12 cellular contexts compared by ENCODE assay signal in genomic region chr7:48083114-48083830, GRCh38. TPM values are rescaled to one million over a fixed set of nuclear protein-coding genes. Genes with fewer than 3 reads are reported as not detected.
A peak's percentile ranks its signal among the peaks of the same experiment; 100 is the strongest.
DNase-seq lines count a peak whose midpoint lies in the region; ATAC-seq lines count a peak whose summit lies in the region.
"Had no signal": no experiment of that assay in that cellular context is flagged by ENCODE, and none has a peak within 500 bp of the region (broad histone marks: within the 10 kb centered on the region; RNA-seq: fewer than 3 reads in every experiment).

No MANE protein-coding gene starts in this region.

- H3K4me1 ChIP-seq in CD4-positive, CD25-positive, alpha-beta regulatory T cell (ENCODE audit: control insufficient read depth, insufficient read depth, low read length, poor library complexity, severe bottlenecking): peaks cover 36% of the 10 kb centered on the region
- peaks cover 18% of the 10 kb centered on the region for H3K4me1 ChIP-seq in mesenchymal stem cell (ENCODE audit: control insufficient read depth, insufficient read depth, low read depth, low read length)

- H2BK12ac ChIP-seq in mesenchymal stem cell (ENCODE audit: low read length in 2 of 2): peak overlapping the region in 1 of 2 experiments; percentile 92

- H2AK5ac ChIP-seq in mesenchymal stem cell (ENCODE audit: low read length, severe bottlenecking): no peak overlapping the region

- no peaks in the 10 kb centered on the region for H3K36me3 ChIP-seq in CD4-positive, CD25-positive, alpha-beta regulatory T cell (ENCODE audit: control insufficient read depth, insufficient read depth, low read length)
- no peaks in the 10 kb centered on the region for H3K36me3 ChIP-seq in mesenchymal stem cell (ENCODE audit: control insufficient read depth in 1 of 2, insufficient read depth in 2 of 2, low read depth in 1 of 2, low read length in 2 of 2)

- no peak overlapping the region for H2BK5ac ChIP-seq in mesenchymal stem cell (ENCODE audit: low read depth, low read length, poor library complexity, severe bottlenecking)

- no peak overlapping the region for H2BK15ac ChIP-seq in mesenchymal stem cell (ENCODE audit: low read depth, poor library complexity, severe bottlenecking)

- WGBS in mesenchymal stem cell: 49% methylated on average over 5 of the region's 6 CpGs

- H3K4me2 ChIP-seq in mesenchymal stem cell (ENCODE audit: low read length, poor library complexity, severe bottlenecking): no peak overlapping the region

- H3K36me3 Mint-ChIP-seq in CD4-positive, CD25-positive, alpha-beta regulatory T cell: no peaks in the 10 kb centered on the region

- H3K9me3 Mint-ChIP-seq in CD4-positive, CD25-positive, alpha-beta regulatory T cell: peaks cover 0 to 1% (median 0%) of the 10 kb centered on the region in 7 donors

- H3K27me3 ChIP-seq in CD4-positive, CD25-positive, alpha-beta regulatory T cell (ENCODE audit: control insufficient read depth, insufficient read depth, low read length): no peaks in the 10 kb centered on the region
- peaks cover 0 to 4% of the 10 kb centered on the region in 2 experiments for H3K27me3 ChIP-seq in mesenchymal stem cell (ENCODE audit: control insufficient read depth in 1 of 2, insufficient read depth in 1 of 2, low read length in 2 of 2)
- H3K27me3 ChIP-seq: dorsolateral prefrontal cortex had no signal

- ATAC-seq in CD4-positive, CD25-positive, alpha-beta regulatory T cell (ENCODE audit: low read depth in 2 of 2): peak; percentile 21 to 45
- no peak for ATAC-seq in Right ventricle myocardium superior (ENCODE audit: poor library complexity)
- ATAC-seq: psoas muscle had no signal

- H3K18ac ChIP-seq in mesenchymal stem cell (ENCODE audit: low read depth in 1 of 2, low read length in 2 of 2): peak overlapping the region; percentile 10 to 85

- H3K79me1 ChIP-seq in mesenchymal stem cell (replicated peaks; ENCODE audit: low read length, poor library complexity, severe bottlenecking): no peaks in the 10 kb centered on the region

- no peaks in the 10 kb centered on the region for H3K9me3 ChIP-seq in CD4-positive, CD25-positive, alpha-beta regulatory T cell (ENCODE audit: control insufficient read depth in 2 of 2, low read length in 2 of 2)
- H3K9me3 ChIP-seq in mesenchymal stem cell (ENCODE audit: control insufficient read depth, low read length): no peaks in the 10 kb centered on the region
- H3K9me3 ChIP-seq: psoas muscle had no signal

- H4K8ac ChIP-seq in mesenchymal stem cell (ENCODE audit: low read length): no peak overlapping the region

- H3K4me3 Mint-ChIP-seq in CD4-positive, CD25-positive, alpha-beta regulatory T cell: peak overlapping the region in 2 of 4 donors; percentile 26 to 75

- no peak overlapping the region for H4K91ac ChIP-seq in mesenchymal stem cell (ENCODE audit: low read length)

- peaks cover 4% of the 10 kb centered on the region for H3K27me3 Mint-ChIP-seq in CD4-positive, CD25-positive, alpha-beta regulatory T cell

- peak in 2 of 3 donors; percentile 27 to 85 for DNase-seq in CD4-positive, CD25-positive, alpha-beta regulatory T cell
- peak; percentile 23 for DNase-seq in Jurkat, Clone E6-1 (ENCODE audit: low read depth, low spot score)
- peak; percentile 72 for DNase-seq in astrocyte of the hippocampus (ENCODE audit: low read depth, low spot score)
- DNase-seq in mesenchymal stem cell: peak; percentile 86
- no peak for DNase-seq in SHP77 (lab: John Stamatoyannopoulos, UW)
- no peak for DNase-seq in NCI-H2227 (lab: John Stamatoyannopoulos, UW; ENCODE audit: unreplicated experiment)
- no peak for DNase-seq in activated gamma-delta T cell (lab: John Stamatoyannopoulos, UW)
- DNase-seq in Right ventricle myocardium superior: no peak
- DNase-seq: activated CD8-positive, alpha-beta memory T cell treated with anti-CD3 and anti-CD28 coated beads, Interleukin-2, amount 50 U/mL, for 48 hours; dorsolateral prefrontal cortex; psoas muscle had no signal

- no peak overlapping the region for H3K23ac ChIP-seq in mesenchymal stem cell (ENCODE audit: low read length in 2 of 2)

- peak overlapping the region; percentile 56 for H2BK120ac ChIP-seq in mesenchymal stem cell (ENCODE audit: low read depth, low read length)

- H3K4me3 ChIP-seq in CD4-positive, CD25-positive, alpha-beta regulatory T cell (ENCODE audit: low read depth, low read length): no peak overlapping the region
- H3K4me3 ChIP-seq in Jurkat, Clone E6-1 (ENCODE audit: low read length): no peak overlapping the region
- H3K4me3 ChIP-seq in mesenchymal stem cell (ENCODE audit: insufficient read depth in 1 of 2, low read depth in 1 of 2, low read length in 2 of 2): no peak overlapping the region
- H3K4me3 ChIP-seq: dorsolateral prefrontal cortex, psoas muscle, SK-N-MC had no signal

- no peak overlapping the region for H2AFZ ChIP-seq in mesenchymal stem cell (ENCODE audit: low read depth, low read length)

- H3K9ac ChIP-seq in mesenchymal stem cell (ENCODE audit: low read length): no peak overlapping the region

- H3K4ac ChIP-seq in mesenchymal stem cell (ENCODE audit: low read depth in 1 of 2, low read length in 2 of 2): peak overlapping the region in 1 of 2 experiments; percentile 63

- H3K4me1 Mint-ChIP-seq in CD4-positive, CD25-positive, alpha-beta regulatory T cell: peaks cover 21 to 53% (median 39%) of the 10 kb centered on the region in 4 donors

- H3K14ac ChIP-seq in mesenchymal stem cell (ENCODE audit: low read length in 2 of 2): no peak overlapping the region

- no peak overlapping the region for H3K27ac ChIP-seq in CD4-positive, CD25-positive, alpha-beta regulatory T cell (ENCODE audit: insufficient read depth, low read length, poor library complexity, severe bottlenecking)
- peak overlapping the region; percentile 1 for H3K27ac ChIP-seq in mesenchymal stem cell (ENCODE audit: low read length, poor library complexity, severe bottlenecking)
- H3K27ac ChIP-seq: dorsolateral prefrontal cortex, psoas muscle, SK-N-MC had no signal

- intact Hi-C loops in Right ventricle myocardium superior (cut with DNase I): no loop called here

- H3K27ac Mint-ChIP-seq in CD4-positive, CD25-positive, alpha-beta regulatory T cell: peak overlapping the region in 2 of 3 donors; percentile 15 to 60

RNA-seq across cellular contexts. Expression of gene UPP1, which starts 5.8 kb away (rescaled TPM):
- 66.6 TPM for total RNA-seq in CD4-positive, CD25-positive, alpha-beta regulatory T cell
- polyA plus RNA-seq in CD4-positive, CD25-positive, alpha-beta regulatory T cell: 100 to 1,000 TPM in 3 of 4 donors, 10 to 100 TPM in 1; 98.1 to 123 (median 110) TPM
- polyA plus RNA-seq in Jurkat, Clone E6-1 (2012; ENCODE audit: insufficient read depth, insufficient read length): 6.8 TPM
- 38.2 TPM for polyA plus RNA-seq in mesenchymal stem cell (2013, experiment 1 of 2)
- 37.1 TPM for polyA plus RNA-seq in mesenchymal stem cell (2013, experiment 2 of 2)
- total RNA-seq in Right ventricle myocardium superior: 20.3 TPM

RNA-seq across cellular contexts. Expression of gene C7orf57, which starts 47.9 kb away (rescaled TPM):
- total RNA-seq in CD4-positive, CD25-positive, alpha-beta regulatory T cell: not detected
- not detected for polyA plus RNA-seq in CD4-positive, CD25-positive, alpha-beta regulatory T cell
- polyA plus RNA-seq in Jurkat, Clone E6-1 (2012; ENCODE audit: insufficient read depth, insufficient read length): not detected
- not detected for polyA plus RNA-seq in mesenchymal stem cell (2013, experiment 1 of 2)
- not detected for polyA plus RNA-seq in mesenchymal stem cell (2013, experiment 2 of 2)
- not detected for total RNA-seq in Right ventricle myocardium superior
- total RNA-seq: psoas muscle had no signal

RNA-seq across cellular contexts. Expression of gene SUN3, which starts 54.4 kb away (rescaled TPM):
- total RNA-seq in CD4-positive, CD25-positive, alpha-beta regulatory T cell: not detected
- polyA plus RNA-seq in CD4-positive, CD25-positive, alpha-beta regulatory T cell: not detected
- not detected for polyA plus RNA-seq in Jurkat, Clone E6-1 (2012; ENCODE audit: insufficient read depth, insufficient read length)
- polyA plus RNA-seq in mesenchymal stem cell (2013, experiment 1 of 2): not detected
- polyA plus RNA-seq in mesenchymal stem cell (2013, experiment 2 of 2): not detected
- total RNA-seq in Right ventricle myocardium superior: not detected

Comparison
In these comparisons a context has a peak if more than half of its experiments do, and no peak if none do; other contexts are left out.
1. DNase-seq: peak in CD4-positive, CD25-positive, alpha-beta regulatory T cell (2 of 3), Jurkat, Clone E6-1 (single experiment), astrocyte of the hippocampus (single experiment) and mesenchymal stem cell (single experiment); none in SHP77 (0 of 2), NCI-H2227 (single experiment), activated gamma-delta T cell (single experiment) and Right ventricle myocardium superior (single experiment).